23 cellular contexts compared by ENCODE assay signal in genomic region chr3:196075013-196075412, GRCh38. TPM values are rescaled to one million over a fixed set of nuclear protein-coding genes. Genes with fewer than 3 reads are reported as not detected.
DNase-seq lines count a peak whose midpoint lies in the region; ATAC-seq, FAIRE-seq and TF ChIP-seq lines count a peak whose summit lies in the region.
"Had no signal": no experiment of that assay in that cellular context is flagged by ENCODE, and none has a peak within 500 bp of the region (broad histone marks: within the 10 kb centered on the region; RNA-seq: fewer than 3 reads in every experiment).

No MANE protein-coding gene starts in this region.

- peaks cover 46% of the 10 kb centered on the region for H3K4me1 Mint-ChIP-seq in activated naive CD4-positive, alpha-beta T cell treated with anti-CD3 and anti-CD28 coated beads for 36 hours (ENCODE audit: low read depth)
- peaks cover 61% of the 10 kb centered on the region for H3K4me1 Mint-ChIP-seq in activated CD4-positive, alpha-beta memory T cell treated with anti-CD3 and anti-CD28 coated beads, Interleukin-2, amount 10 ng/mL, durations not matched to agents 7 days and 5 days
- peaks cover 59% of the 10 kb centered on the region for H3K4me1 Mint-ChIP-seq in stimulated activated memory B cell treated with anti-CD40 and anti-IgM and Interleukin-4, amounts not matched to agents 10 μg/mL and 1 μg/mL and 100 μg/mL, for 72 hours
- H3K4me1 Mint-ChIP-seq in HFFc6 (ENCODE audit: low read depth): peaks cover 7% of the 10 kb centered on the region; the same call in 1 of the 2 replicates

- no peak for TF ChIP-seq CTCF in HFFc6 (IDR thresholded peaks at IDR 0.05)

- H3K4me3 Mint-ChIP-seq in activated naive CD4-positive, alpha-beta T cell treated with anti-CD3 and anti-CD28 coated beads for 36 hours: no peak overlapping the region
- H3K4me3 Mint-ChIP-seq in activated CD4-positive, alpha-beta memory T cell treated with anti-CD3 and anti-CD28 coated beads, Interleukin-2, amount 10 ng/mL, durations not matched to agents 7 days and 5 days: no peak overlapping the region
- no peak overlapping the region for H3K4me3 Mint-ChIP-seq in stimulated activated memory B cell treated with anti-CD40 and anti-IgM and Interleukin-4, amounts not matched to agents 10 μg/mL and 1 μg/mL and 100 μg/mL, for 72 hours
- no peak overlapping the region for H3K4me3 Mint-ChIP-seq in HFFc6

- POLR2A ChIA-PET in activated CD4-positive, alpha-beta memory T cell treated with anti-CD3 and anti-CD28 coated beads, Interleukin-2, amount 10 ng/mL, durations not matched to agents 7 days and 5 days (lab: Charles Lee): interaction anchor here (0.7 to 15.3 kb wide), 3 partner anchors 108 to 132 kb away, joined by 3 to 237 read pairs (median 158); no protein-coding TSS in a partner anchor

- no peaks in the 10 kb centered on the region for H3K27me3 Mint-ChIP-seq in activated naive CD4-positive, alpha-beta T cell treated with anti-CD3 and anti-CD28 coated beads for 36 hours (ENCODE audit: low read depth)
- no peaks in the 10 kb centered on the region for H3K27me3 Mint-ChIP-seq in activated CD4-positive, alpha-beta memory T cell treated with anti-CD3 and anti-CD28 coated beads, Interleukin-2, amount 10 ng/mL, durations not matched to agents 7 days and 5 days
- no peaks in the 10 kb centered on the region for H3K27me3 Mint-ChIP-seq in stimulated activated memory B cell treated with anti-CD40 and anti-IgM and Interleukin-4, amounts not matched to agents 10 μg/mL and 1 μg/mL and 100 μg/mL, for 72 hours
- no peaks in the 10 kb centered on the region for H3K27me3 Mint-ChIP-seq in HFFc6 (ENCODE audit: insufficient read depth)

- no peak for ATAC-seq in stimulated activated memory B cell treated with anti-CD40 and anti-IgM and Interleukin-4, amounts not matched to agents 10 μg/mL and 1 μg/mL and 100 μg/mL, for 72 hours

- TF ChIP-seq POLR2A in H54 (IDR thresholded peaks at IDR 0.05; ENCODE audit: low read depth, low read length): no peak

- H3K9me3 Mint-ChIP-seq in activated naive CD4-positive, alpha-beta T cell treated with anti-CD3 and anti-CD28 coated beads for 36 hours: no peaks in the 10 kb centered on the region
- H3K9me3 Mint-ChIP-seq in activated CD4-positive, alpha-beta memory T cell treated with anti-CD3 and anti-CD28 coated beads, Interleukin-2, amount 10 ng/mL, durations not matched to agents 7 days and 5 days: no peaks in the 10 kb centered on the region
- no peaks in the 10 kb centered on the region for H3K9me3 Mint-ChIP-seq in stimulated activated memory B cell treated with anti-CD40 and anti-IgM and Interleukin-4, amounts not matched to agents 10 μg/mL and 1 μg/mL and 100 μg/mL, for 72 hours
- H3K9me3 Mint-ChIP-seq in HFFc6: no peaks in the 10 kb centered on the region

- H3K27ac Mint-ChIP-seq in activated naive CD4-positive, alpha-beta T cell treated with anti-CD3 and anti-CD28 coated beads for 36 hours: peak overlapping the region; percentile 11
- H3K27ac Mint-ChIP-seq in activated CD4-positive, alpha-beta memory T cell treated with anti-CD3 and anti-CD28 coated beads, Interleukin-2, amount 10 ng/mL, durations not matched to agents 7 days and 5 days: peak overlapping the region; percentile 63
- H3K27ac Mint-ChIP-seq in stimulated activated memory B cell treated with anti-CD40 and anti-IgM and Interleukin-4, amounts not matched to agents 10 μg/mL and 1 μg/mL and 100 μg/mL, for 72 hours: peak overlapping the region; percentile 82
- H3K27ac Mint-ChIP-seq in HFFc6: no peak overlapping the region

- FAIRE-seq in H54 (lab: Jason Lieb, UNC): peak; percentile 45
- FAIRE-seq: A204.1 had no signal

- intact Hi-C loops in activated naive CD4-positive, alpha-beta T cell treated with anti-CD3 and anti-CD28 coated beads for 36 hours (cut with micrococcal nuclease): no loop called here

- CTCF ChIA-PET in activated naive CD4-positive, alpha-beta T cell treated with anti-CD3 and anti-CD28 coated beads for 36 hours (lab: Charles Lee): interaction anchor here (0.6 to 11.8 kb wide), 4 partner anchors 21 to 120 kb away, joined by 3 to 186 read pairs (median 3); no protein-coding TSS in a partner anchor
- CTCF ChIA-PET in activated CD4-positive, alpha-beta memory T cell treated with anti-CD3 and anti-CD28 coated beads, Interleukin-2, amount 10 ng/mL, durations not matched to agents 7 days and 5 days (lab: Charles Lee): interaction anchor here (0.6 to 4.0 kb wide), 7 partner anchors 15 to 454 kb away, joined by 3 to 31 read pairs (median 4); no protein-coding TSS in a partner anchor

- H3K36me3 Mint-ChIP-seq in activated naive CD4-positive, alpha-beta T cell treated with anti-CD3 and anti-CD28 coated beads for 36 hours (ENCODE audit: low read depth): peaks cover 67% of the 10 kb centered on the region
- peaks cover 78% of the 10 kb centered on the region for H3K36me3 Mint-ChIP-seq in activated CD4-positive, alpha-beta memory T cell treated with anti-CD3 and anti-CD28 coated beads, Interleukin-2, amount 10 ng/mL, durations not matched to agents 7 days and 5 days (ENCODE audit: low read depth)
- H3K36me3 Mint-ChIP-seq in stimulated activated memory B cell treated with anti-CD40 and anti-IgM and Interleukin-4, amounts not matched to agents 10 μg/mL and 1 μg/mL and 100 μg/mL, for 72 hours: peaks cover 41% of the 10 kb centered on the region
- H3K36me3 Mint-ChIP-seq in HFFc6 (ENCODE audit: low read depth): peaks cover 15% of the 10 kb centered on the region; the same call in 1 of the 2 replicates

- no peak for DNase-seq in activated naive CD4-positive, alpha-beta T cell treated with anti-CD3 and anti-CD28 coated beads for 36 hours
- DNase-seq in activated naive CD4-positive, alpha-beta T cell treated with Interleukin-2 at 50 U/mL for 16 hours: no peak
- DNase-seq in H54 (ENCODE audit: insufficient read length, low spot score) (no peak), HFFc6 (no peak), SHP77 (lab: John Stamatoyannopoulos, UW) (no peak)
- no peak for DNase-seq in activated CD4-positive, alpha-beta memory T cell treated with anti-CD3 and anti-CD28 coated beads, Interleukin-2, amount 10 ng/mL, durations not matched to agents 7 days and 5 days
- no peak for DNase-seq in stimulated activated CD4-positive, alpha-beta T cell treated with anti-CD3 and anti-CD28 coated beads, Interleukin-1b, Interleukin-23, amount 100 ng/mL, for 48 hours
- DNase-seq: C1 segment of cervical spinal cord, COR-L47, DMS 273 treated with DMSO at 0.1 percent for 48 hours, DND-41, H7, IMR-90, Kasumi-1, MM.1S, NCI-H1092, NCI-H146, NCI-H2029 treated with DMSO at 0.1 percent for 48 hours, NCI-H2171, NCI-H526, PC-9 had no signal

RNA-seq across cellular contexts. Expression of gene TFRC, which starts 6.9 kb away (rescaled TPM):
- total RNA-seq in activated naive CD4-positive, alpha-beta T cell treated with anti-CD3 and anti-CD28 coated beads for 36 hours: 100 to 1,000 TPM; 436 to 442 TPM
- total RNA-seq in activated CD4-positive, alpha-beta memory T cell treated with anti-CD3 and anti-CD28 coated beads, Interleukin-2, amount 10 ng/mL, durations not matched to agents 7 days and 5 days: 100 to 1,000 TPM; 326 to 330 TPM
- total RNA-seq in HFFc6 (2021; fragmentation: NEBNext Ultra II Directional; extraction: Animal tissue kit (Norgen Biotek cat#: 25700)): 100 to 1,000 TPM; 119 to 144 (median 132) TPM
